11 cellular contexts compared by ENCODE assay signal in the genomic region with DNA sequence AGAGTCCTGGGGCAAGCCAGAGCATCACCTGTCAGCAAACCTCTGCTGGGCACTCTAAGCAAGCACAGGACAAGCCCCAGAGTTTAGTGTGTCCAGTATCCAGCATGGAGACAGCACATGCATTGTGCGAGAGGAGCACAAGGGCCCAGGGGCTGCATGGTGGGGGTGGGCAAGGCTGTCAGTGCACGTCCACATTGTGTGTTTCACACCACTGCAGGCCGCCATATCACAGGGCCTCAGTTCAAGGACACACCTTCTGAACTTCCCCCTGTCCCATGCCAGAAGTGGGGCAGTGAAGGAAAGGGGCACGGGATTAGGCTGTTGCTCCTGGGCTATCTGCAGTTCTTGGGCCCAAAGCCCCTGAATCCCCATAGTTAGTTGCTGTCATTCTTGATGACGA. TPM values are rescaled to one million over a fixed set of nuclear protein-coding genes. Genes with fewer than 3 reads are reported as not detected.
A peak's percentile ranks its signal among the peaks of the same experiment; 100 is the strongest.
DNase-seq lines count a peak whose midpoint lies in the region; ATAC-seq, FAIRE-seq and TF ChIP-seq lines count a peak whose summit lies in the region.
"Had no signal": no experiment of that assay in that cellular context is flagged by ENCODE, and none has a peak within 500 bp of the region (broad histone marks: within the 10 kb centered on the region; RNA-seq: fewer than 3 reads in every experiment).

No MANE protein-coding gene starts in this region.

- H2BK5ac ChIP-seq in H1 (ENCODE audit: low read depth, low read length) = no peak overlapping the region
- no peak overlapping the region for H2BK5ac ChIP-seq in trophoblast cell (ENCODE audit: low read depth, low read length, poor library complexity)

- no peak overlapping the region for H3K4me3 ChIP-seq in PC-9
- peak overlapping the region in 2 of 4 experiments; percentile 83 to 87; a peak in 3 of 8 replicates for H3K4me3 ChIP-seq in H1 (ENCODE audit: extremely low read depth in 1 of 4, insufficient read depth in 2 of 4, low read depth in 3 of 4, low read length in 4 of 4)
- H3K4me3 ChIP-seq in small intestine (ENCODE audit: low read depth in 1 of 2, low read length in 2 of 2) = no peak overlapping the region
- no peak overlapping the region for H3K4me3 ChIP-seq in aorta (ENCODE audit: low read length in 2 of 2)
- H3K4me3 ChIP-seq in trophoblast cell (ENCODE audit: low read depth, low read length) = no peak overlapping the region

- no peak overlapping the region for H3K23ac ChIP-seq in H1 (ENCODE audit: insufficient read length)
- H3K23ac ChIP-seq in trophoblast cell (ENCODE audit: low read length) = no peak overlapping the region

- H2AK5ac ChIP-seq in H1 (ENCODE audit: low read depth, low read length) (no peak overlapping the region), trophoblast cell (ENCODE audit: low read length) (no peak overlapping the region)

- no peaks in the 10 kb centered on the region for H3K9me2 ChIP-seq in PC-9 (ENCODE audit: insufficient read depth)

- H3K14ac ChIP-seq in H1 (ENCODE audit: insufficient read length) (no peak overlapping the region), trophoblast cell (ENCODE audit: low read length) (no peak overlapping the region)

- H3K23me2 ChIP-seq in H1 (ENCODE audit: low read depth, low read length) = peaks cover 3% of the 10 kb centered on the region; the same call in 1 of the 2 replicates

- TF ChIP-seq CTCF in PC-9 (conservative IDR thresholded peaks at IDR 0.05) = no peak
- TF ChIP-seq CTCF in H1 (IDR thresholded peaks at IDR 0.05; ENCODE audit: control extremely low read depth in 1 of 3, insufficient read depth in 1 of 3, low read depth in 1 of 3, low read length in 3 of 3) = no peak

- ATAC-seq in aorta (ENCODE audit: low FRiP score) (no peak), HG03520 (IDR thresholded peaks at IDR 0.05; ENCODE audit: unreplicated experiment) (no peak)

- H3K18ac ChIP-seq in H1 (ENCODE audit: extremely low read depth, low read length) (no peak overlapping the region), trophoblast cell (ENCODE audit: low read length) (no peak overlapping the region)

- H2BK12ac ChIP-seq in H1 (ENCODE audit: low read depth, low read length) (no peak overlapping the region), trophoblast cell (ENCODE audit: low read length) (no peak overlapping the region)

- peak overlapping the region; percentile 88; the same call in 1 of the 2 replicates for H3K4me2 ChIP-seq in PC-9
- H3K4me2 ChIP-seq in H1 (ENCODE audit: insufficient read depth in 1 of 2, low read depth in 2 of 2, low read length in 2 of 2) = peak overlapping the region; percentile 68 to 73; a peak in 3 of 4 replicates
- no peak overlapping the region for H3K4me2 ChIP-seq in trophoblast cell (ENCODE audit: low read length)

- CTCF ChIA-PET in PC-9 (lab: Charles Lee) (interaction anchor here (0.6 to 1.1 kb wide), 2 partner anchors 32 to 95 kb away, joined by 3 read pairs; no protein-coding TSS in a partner anchor), H1 (lab: Charles Lee; ENCODE audit: partially characterized antibody) (interaction anchor here (0.8 to 6.7 kb wide), 9 partner anchors 12 to 186 kb away, joined by 3 to 73 read pairs (median 7); partner anchors contain the start of genes F11R, KLHDC9 and TOMM40L)

- no peak overlapping the region for H4K12ac ChIP-seq in trophoblast cell (ENCODE audit: low read depth, low read length)

- H3F3A ChIP-seq in PC-9 (ENCODE audit: insufficient read depth, low read depth) = peaks cover 23% of the 10 kb centered on the region; the same call in 1 of the 2 replicates

- no peaks in the 10 kb centered on the region for H4K20me1 ChIP-seq in PC-9 (ENCODE audit: insufficient read depth)
- peaks cover 0 to 8% of the 10 kb centered on the region in 2 experiments for H4K20me1 ChIP-seq in H1 (replicated peaks in 1 of 2; ENCODE audit: control insufficient read depth in 1 of 2, insufficient read depth in 2 of 2, low read length in 2 of 2)

- H3K9ac ChIP-seq in H1 (replicated peaks in 1 of 4; ENCODE audit: extremely low read depth in 1 of 4, low read depth in 3 of 4, low read length in 3 of 4) (no peak overlapping the region; a peak in 1 of 7 replicates), trophoblast cell (ENCODE audit: low read length) (no peak overlapping the region)

- H3K9me3 Mint-ChIP-seq in T-helper 1 cell treated with Interleukin-12 subunit alpha and Interleukin-12 subunit beta and Interleukin-4 antibody, amounts not matched to agents 30 μg/mL and 1 μg/mL, for 36 hours = no peaks in the 10 kb centered on the region

- H2AFZ ChIP-seq in PC-9 (no peak overlapping the region), H1 (ENCODE audit: low read length) (no peak overlapping the region), trophoblast cell (ENCODE audit: insufficient read depth, low read length, poor library complexity) (no peak overlapping the region)

- H4K5ac ChIP-seq in H1 (ENCODE audit: insufficient read length, low read depth, low read length) = no peak overlapping the region

- H3K36me3 Mint-ChIP-seq in T-helper 1 cell treated with Interleukin-12 subunit alpha and Interleukin-12 subunit beta and Interleukin-4 antibody, amounts not matched to agents 30 μg/mL and 1 μg/mL, for 36 hours (ENCODE audit: low read depth) = peaks cover 32% of the 10 kb centered on the region

- no peak overlapping the region for H2BK120ac ChIP-seq in H1 (replicated peaks; ENCODE audit: low read depth, low read length)
- no peak overlapping the region for H2BK120ac ChIP-seq in trophoblast cell (ENCODE audit: insufficient read depth, low read length, poor library complexity)

- H3K4me3 Mint-ChIP-seq in T-helper 1 cell treated with Interleukin-12 subunit alpha and Interleukin-12 subunit beta and Interleukin-4 antibody, amounts not matched to agents 30 μg/mL and 1 μg/mL, for 36 hours = peak overlapping the region; percentile 79

- intact Hi-C loops in PC-9 (cut with micrococcal nuclease; ENCODE audit: unreplicated experiment) = loop anchor here (2.0 kb wide), 1 partner anchor 19 kb away; the partner anchor contains the start of gene F11R
- intact Hi-C loops in aorta (cut with DNase I) = no loop called here

- peak overlapping the region; percentile 76 for H3K27ac Mint-ChIP-seq in T-helper 1 cell treated with Interleukin-12 subunit alpha and Interleukin-12 subunit beta and Interleukin-4 antibody, amounts not matched to agents 30 μg/mL and 1 μg/mL, for 36 hours

- no peak overlapping the region for H4K91ac ChIP-seq in H1 (replicated peaks; ENCODE audit: insufficient read length, low read length)
- no peak overlapping the region for H4K91ac ChIP-seq in trophoblast cell (ENCODE audit: low read depth, low read length)

- no peak for TF ChIP-seq RAD21 in H1 (IDR thresholded peaks at IDR 0.05 in 1 of 2, conservative IDR thresholded peaks at IDR 0.05 in 1 of 2; ENCODE audit: low read depth in 2 of 2, low read length in 2 of 2)

- no peak for FAIRE-seq in H1 (lab: Jason Lieb, UNC)
- no peak for FAIRE-seq in small intestine (lab: Jason Lieb, UNC)
- FAIRE-seq: islet of Langerhans had no signal

- H4K8ac ChIP-seq in H1 (ENCODE audit: extremely low read depth, insufficient read depth, low read length) = no peak overlapping the region
- H4K8ac ChIP-seq in trophoblast cell (ENCODE audit: low read depth, low read length) = no peak overlapping the region

- no peak for TF ChIP-seq EP300 in H1 (IDR thresholded peaks at IDR 0.05; ENCODE audit: borderline replicate concordance in 1 of 2, low read depth in 2 of 2, low read length in 2 of 2)

- no peak overlapping the region for H3K56ac ChIP-seq in H1 (replicated peaks; ENCODE audit: insufficient read length, low read depth, low read length)

- POLR2A ChIA-PET in PC-9 (lab: Charles Lee; ENCODE audit: unreplicated experiment) (interaction anchor here (1.1 kb wide), 1 partner anchor 18 kb away, joined by 8 read pairs; the partner anchor contains the start of gene F11R), H1 (lab: Charles Lee; ENCODE audit: partially characterized antibody) (interaction anchor here (1.1 to 3.4 kb wide), 7 partner anchors 10 to 65 kb away, joined by 3 to 50 read pairs (median 3); partner anchors contain the start of gene F11R)

- no peaks in the 10 kb centered on the region for H3K9me3 ChIP-seq in PC-9 (ENCODE audit: insufficient read depth, low read depth)
- no peaks in the 10 kb centered on the region for H3K9me3 ChIP-seq in H1 (ENCODE audit: insufficient read depth in 2 of 2, low read depth in 1 of 2, low read length in 1 of 2)
- H3K9me3 ChIP-seq in small intestine (ENCODE audit: control insufficient read depth, low read depth) = no peaks in the 10 kb centered on the region
- no peaks in the 10 kb centered on the region for H3K9me3 ChIP-seq in aorta (ENCODE audit: control insufficient read depth, low read length)
- peaks cover 3% of the 10 kb centered on the region for H3K9me3 ChIP-seq in trophoblast cell (ENCODE audit: insufficient read depth, low read depth, low read length)

- no peaks in the 10 kb centered on the region for H3K27me3 Mint-ChIP-seq in T-helper 1 cell treated with Interleukin-12 subunit alpha and Interleukin-12 subunit beta and Interleukin-4 antibody, amounts not matched to agents 30 μg/mL and 1 μg/mL, for 36 hours (ENCODE audit: low read depth)

- H3K4ac ChIP-seq in H1 (replicated peaks; ENCODE audit: insufficient read length, low read depth, low read length) (no peak overlapping the region), trophoblast cell (ENCODE audit: low read depth, low read length) (no peak overlapping the region)

- peaks cover 18% of the 10 kb centered on the region for H3K4me1 ChIP-seq in PC-9 (replicated peaks; ENCODE audit: insufficient read depth)
- peaks cover 5 to 11% (median 8%) of the 10 kb centered on the region in 4 experiments; a peak in 6 of 7 replicates for H3K4me1 ChIP-seq in H1 (replicated peaks in 1 of 4; ENCODE audit: control insufficient read depth in 3 of 4, insufficient read depth in 4 of 4, low read length in 3 of 4)
- peaks cover 2 to 3% of the 10 kb centered on the region in 2 donors for H3K4me1 ChIP-seq in small intestine (ENCODE audit: control insufficient read depth in 2 of 2, insufficient read depth in 1 of 2, low read depth in 1 of 2, low read length in 1 of 2)
- no peaks in the 10 kb centered on the region for H3K4me1 ChIP-seq in aorta (ENCODE audit: control insufficient read depth in 1 of 2, insufficient read depth in 2 of 2, low read length in 2 of 2)
- peaks cover 5 to 10% of the 10 kb centered on the region in 2 experiments for H3K4me1 ChIP-seq in trophoblast cell (ENCODE audit: control insufficient read depth in 1 of 2, insufficient read depth in 2 of 2, low read length in 2 of 2)

- no peak overlapping the region for H2BK15ac ChIP-seq in H1 (ENCODE audit: low read length)

- H3K27me3 ChIP-seq in PC-9 (ENCODE audit: insufficient read depth, low read depth) (no peaks in the 10 kb centered on the region), H1 (replicated peaks in 1 of 4; ENCODE audit: control insufficient read depth in 3 of 4, extremely low read depth in 1 of 4, insufficient read depth in 3 of 4, low read length in 3 of 4) (no peaks in the 10 kb centered on the region), small intestine (ENCODE audit: control insufficient read depth in 2 of 2, insufficient read depth in 2 of 2, low read length in 2 of 2) (no peaks in the 10 kb centered on the region), aorta (ENCODE audit: control insufficient read depth in 1 of 2, insufficient read depth in 2 of 2, low read length in 1 of 2) (no peaks in the 10 kb centered on the region), trophoblast cell (ENCODE audit: insufficient read depth, low read length) (no peaks in the 10 kb centered on the region)
- H3K27me3 ChIP-seq: cardiac muscle cell had no signal

- DNase-seq in T-helper 1 cell = no peak
- no peak for DNase-seq in PC-9
- no peak for DNase-seq in H1 (ENCODE audit: low read depth in 1 of 2, low spot score in 2 of 2)
- no peak for DNase-seq in small intestine
- no peak for DNase-seq in aorta
- DNase-seq in trophoblast cell = no peak
- DNase-seq: 8988T had no signal

- peaks cover 40% of the 10 kb centered on the region for H3K79me2 ChIP-seq in PC-9 (ENCODE audit: low read depth)
- H3K79me2 ChIP-seq in H1 (ENCODE audit: control insufficient read depth in 1 of 2, insufficient read depth in 2 of 2, low read length in 2 of 2) = peaks cover 0 to 23% of the 10 kb centered on the region in 2 experiments; a peak in 2 of 4 replicates
- H3K79me2 ChIP-seq in trophoblast cell (ENCODE audit: control insufficient read depth, insufficient read depth, low read length, poor library complexity) = peaks cover 9% of the 10 kb centered on the region

- no TSS peak for BruUV-seq in PC-9 (replicated peaks; lab: Mats Ljungman, UMichigan)

- H3K27ac ChIP-seq in PC-9 (no peak overlapping the region), H1 (ENCODE audit: low read depth, low read length) (no peak overlapping the region), small intestine (ENCODE audit: low read depth in 1 of 2, low read length in 1 of 2) (peak overlapping the region; percentile 22 to 55), aorta (ENCODE audit: low read depth in 1 of 2, low read length in 2 of 2) (no peak overlapping the region), trophoblast cell (ENCODE audit: low read depth, low read length) (no peak overlapping the region)

- H3K79me1 ChIP-seq in H1 (ENCODE audit: low read depth, low read length) = peaks cover 10% of the 10 kb centered on the region
- peaks cover 8% of the 10 kb centered on the region for H3K79me1 ChIP-seq in trophoblast cell (ENCODE audit: low read length)

- H2BK20ac ChIP-seq in H1 (ENCODE audit: low read length) = no peak overlapping the region

- WGBS in H1 (ENCODE audit: extremely low coverage in 1 of 2, insufficient coverage in 1 of 2, insufficient read length in 1 of 2, insufficient replicate concordance in 2 of 2, low coverage in 1 of 2, low lambda C conversion rate in 2 of 2, missing lambda C conversion rate in 1 of 2), 2 experiments = 86% methylated on average over 5 of the region's 5 CpGs; no CpG with 5 or more reads in 1 of the 2 experiments
- 57 to 72% (median 70%) methylated on average over 5 of the region's 5 CpGs for WGBS in small intestine, 3 donors
- 75 to 77% methylated on average over 5 of the region's 5 CpGs for WGBS in aorta, 2 donors
- no CpG with 5 or more reads among the region's 5 CpGs for WGBS in trophoblast cell (ENCODE audit: extremely low coverage, insufficient coverage, insufficient read length)

- peaks cover 27% of the 10 kb centered on the region for H3K4me1 Mint-ChIP-seq in T-helper 1 cell treated with Interleukin-12 subunit alpha and Interleukin-12 subunit beta and Interleukin-4 antibody, amounts not matched to agents 30 μg/mL and 1 μg/mL, for 36 hours (ENCODE audit: low read depth)

- no peaks in the 10 kb centered on the region; the same call in 1 of the 2 replicates for H3K36me3 ChIP-seq in PC-9 (ENCODE audit: low read depth)
- H3K36me3 ChIP-seq in H1 (ENCODE audit: control insufficient read depth in 2 of 4, insufficient read depth in 4 of 4, low read length in 3 of 4) = peaks cover 24 to 36% (median 31%) of the 10 kb centered on the region in 4 experiments; a peak in 6 of 8 replicates
- peaks cover 3 to 21% of the 10 kb centered on the region in 2 donors for H3K36me3 ChIP-seq in small intestine (ENCODE audit: control insufficient read depth in 2 of 2, insufficient read depth in 2 of 2, low read length in 2 of 2)
- peaks cover 4 to 11% of the 10 kb centered on the region in 2 donors for H3K36me3 ChIP-seq in aorta (ENCODE audit: control insufficient read depth in 1 of 2, insufficient read depth in 2 of 2, low read length in 1 of 2)
- peaks cover 31 to 36% of the 10 kb centered on the region in 2 experiments for H3K36me3 ChIP-seq in trophoblast cell (ENCODE audit: control insufficient read depth in 1 of 2, insufficient read depth in 2 of 2, low read length in 2 of 2)

- TF ChIP-seq POLR2A in H1 (IDR thresholded peaks at IDR 0.05; ENCODE audit: control extremely low read depth in 1 of 2, low read depth in 2 of 2, low read length in 2 of 2) = no peak

RNA-seq across cellular contexts. Expression of gene TSTD1, which starts 0.8 kb away (rescaled TPM):
- total RNA-seq in PC-9 (2021) (51.4 and 70.8 TPM in 2 replicates), aorta (10 to 100 TPM in 1 of 2 donors, 1 to 10 TPM in 1; 9.1 to 12.5 TPM)
- total RNA-seq in H1 (2021; fragmentation: NEBNext Ultra II Directional; extraction: Animal tissue kit (Norgen Biotek cat#: 25700)) = 60.4 and 60.9 TPM in 2 replicates
- polyA plus RNA-seq in H1 (2011; rRNA removed) (314 and 360 TPM in 2 replicates), small intestine (100 to 1,000 TPM in 2 of 3 donors, 10 to 100 TPM in 1; 65.8 to 185 (median 115) TPM), aorta (10 to 100 TPM; 13.2 to 31.9 TPM)
- 233 TPM for polyA plus RNA-seq in H1 (2011; cell fraction: cytosol; rRNA removed)
- polyA plus RNA-seq in H1 (2011; cell fraction: nucleus; rRNA removed) = 138 TPM
- 57.6 to 120 TPM (median 104 TPM) in 4 replicates for polyA plus RNA-seq in H1 (2012, experiment 1 of 2)
- 148 TPM for polyA plus RNA-seq in H1 (2012, experiment 2 of 2)
- 135 TPM for polyA plus RNA-seq in H1 (2013, experiment 1 of 2)
- 134 TPM for polyA plus RNA-seq in H1 (2013, experiment 2 of 2)
- 8.8 and 15.5 TPM in 2 replicates for polyA minus RNA-seq in H1 (2011; rRNA and poly(A)+ RNA removed)
- 20.8 TPM for polyA minus RNA-seq in H1 (2011; cell fraction: cytosol; rRNA and poly(A)+ RNA removed)
- polyA minus RNA-seq in H1 (2011; cell fraction: nucleus; rRNA and poly(A)+ RNA removed) = 26.1 TPM
- polyA plus RNA-seq in trophoblast cell (2013) = 89.6 and 89.7 TPM in 2 replicates

RNA-seq across cellular contexts. Expression of gene USF1, which starts 6.2 kb away (rescaled TPM):
- total RNA-seq in PC-9 (2021) = 34.8 and 43.2 TPM in 2 replicates
- total RNA-seq in H1 (2021; fragmentation: NEBNext Ultra II Directional; extraction: Animal tissue kit (Norgen Biotek cat#: 25700)) = 68.9 and 74.6 TPM in 2 replicates
- 45.7 and 50.3 TPM in 2 replicates for polyA plus RNA-seq in H1 (2011; rRNA removed)
- 44.0 TPM for polyA plus RNA-seq in H1 (2011; cell fraction: cytosol; rRNA removed)
- 137 TPM for polyA plus RNA-seq in H1 (2011; cell fraction: nucleus; rRNA removed)
- polyA plus RNA-seq in H1 (2012, experiment 1 of 2) = 48.6 to 69.9 TPM (median 68.1 TPM) in 4 replicates
- polyA plus RNA-seq in H1 (2012, experiment 2 of 2) = 51.8 TPM
- polyA plus RNA-seq in H1 (2013, experiment 1 of 2) = 31.1 TPM
- polyA plus RNA-seq in H1 (2013, experiment 2 of 2) = 31.4 TPM
- 133 and 196 TPM in 2 replicates for polyA minus RNA-seq in H1 (2011; rRNA and poly(A)+ RNA removed)
- polyA minus RNA-seq in H1 (2011; cell fraction: cytosol; rRNA and poly(A)+ RNA removed) = 47.3 TPM
- 38.2 TPM for polyA minus RNA-seq in H1 (2011; cell fraction: nucleus; rRNA and poly(A)+ RNA removed)
- polyA plus RNA-seq in small intestine = 100 to 1,000 TPM in 2 of 3 donors, 10 to 100 TPM in 1; 60.1 to 123 (median 109) TPM
- total RNA-seq in aorta = 10 to 100 TPM; 42.2 to 67.0 TPM
- 100 to 1,000 TPM in 1 of 2 donors, 10 to 100 TPM in 1; 33.8 to 124 TPM for polyA plus RNA-seq in aorta
- polyA plus RNA-seq in trophoblast cell (2013) = 43.5 and 43.8 TPM in 2 replicates

RNA-seq across cellular contexts. Expression of gene F11R, which starts 18.6 kb away (rescaled TPM):
- total RNA-seq in PC-9 (2021) (99.9 and 117 TPM in 2 replicates), aorta (10 to 100 TPM; 21.7 to 26.0 TPM)
- total RNA-seq in H1 (2021; fragmentation: NEBNext Ultra II Directional; extraction: Animal tissue kit (Norgen Biotek cat#: 25700)) = 143 and 159 TPM in 2 replicates
- polyA plus RNA-seq in H1 (2011; rRNA removed) (170 and 200 TPM in 2 replicates), small intestine (10 to 100 TPM; 30.2 to 74.6 (median 36.7) TPM), aorta (1 to 10 TPM; 2.4 to 8.0 TPM)
- 209 TPM for polyA plus RNA-seq in H1 (2011; cell fraction: cytosol; rRNA removed)
- polyA plus RNA-seq in H1 (2011; cell fraction: nucleus; rRNA removed) = 263 TPM
- polyA plus RNA-seq in H1 (2012, experiment 1 of 2) = 95.6 to 141 TPM (median 108 TPM) in 4 replicates
- 73.5 TPM for polyA plus RNA-seq in H1 (2012, experiment 2 of 2)
- 109 TPM for polyA plus RNA-seq in H1 (2013, experiment 1 of 2)
- polyA plus RNA-seq in H1 (2013, experiment 2 of 2) = 126 TPM
- polyA minus RNA-seq in H1 (2011; rRNA and poly(A)+ RNA removed) = 478 and 502 TPM in 2 replicates
- polyA minus RNA-seq in H1 (2011; cell fraction: cytosol; rRNA and poly(A)+ RNA removed) = 112 TPM
- 133 TPM for polyA minus RNA-seq in H1 (2011; cell fraction: nucleus; rRNA and poly(A)+ RNA removed)
- 119 and 129 TPM in 2 replicates for polyA plus RNA-seq in trophoblast cell (2013)

RNA-seq across cellular contexts. Expression of gene ARHGAP30, which starts 30.1 kb away (rescaled TPM):
- total RNA-seq in PC-9 (2021) = 0.46 and 0.65 TPM in 2 replicates
- total RNA-seq in H1 (2021; fragmentation: NEBNext Ultra II Directional; extraction: Animal tissue kit (Norgen Biotek cat#: 25700)) = 0.39 and 0.40 TPM in 2 replicates
- polyA plus RNA-seq in H1 (2011; rRNA removed) = 0.27 and 0.50 TPM in 2 replicates
- 0.66 TPM for polyA plus RNA-seq in H1 (2011; cell fraction: cytosol; rRNA removed)
- polyA plus RNA-seq in H1 (2011; cell fraction: nucleus; rRNA removed) = 0.57 TPM
- polyA plus RNA-seq in H1 (2012, experiment 1 of 2) = 0.42 to 0.74 TPM (median 0.62 TPM) in 4 replicates
- polyA plus RNA-seq in H1 (2012, experiment 2 of 2) = 0.13 TPM
- polyA plus RNA-seq in H1 (2013, experiment 1 of 2) = 0.08 TPM
- polyA plus RNA-seq in H1 (2013, experiment 2 of 2) = 0.09 TPM
- 0.44 and 0.49 TPM in 2 replicates for polyA minus RNA-seq in H1 (2011; rRNA and poly(A)+ RNA removed)
- not detected for polyA minus RNA-seq in H1 (2011; cell fraction: cytosol; rRNA and poly(A)+ RNA removed)
- polyA minus RNA-seq in H1 (2011; cell fraction: nucleus; rRNA and poly(A)+ RNA removed) = 0.30 TPM
- 1 to 10 TPM; 2.2 to 5.8 (median 5.4) TPM for polyA plus RNA-seq in small intestine
- total RNA-seq in aorta = 10 to 100 TPM; 14.7 to 20.5 TPM
- 10 to 100 TPM in 1 of 2 donors, 1 to 10 TPM in 1; 1.3 to 12.1 TPM for polyA plus RNA-seq in aorta
- 0.82 and 0.97 TPM in 2 replicates for polyA plus RNA-seq in trophoblast cell (2013)
- total RNA-seq: cardiac muscle cell had no signal

RNA-seq across cellular contexts. Expression of gene NECTIN4, which starts 49.8 kb away (rescaled TPM):
- total RNA-seq in PC-9 (2021) (8.8 and 9.0 TPM in 2 replicates), aorta (under 1 TPM; 0.24 to 0.26 TPM)
- 0.19 and 0.29 TPM in 2 replicates for total RNA-seq in H1 (2021; fragmentation: NEBNext Ultra II Directional; extraction: Animal tissue kit (Norgen Biotek cat#: 25700))
- polyA plus RNA-seq in H1 (2011; rRNA removed) (0.71 and 0.86 TPM in 2 replicates), small intestine (1 to 10 TPM in 1 of 3 donors, under 1 TPM in 1, not detected in 1; 0.22 to 1.0 TPM), aorta (not detected)
- polyA plus RNA-seq in H1 (2011; cell fraction: cytosol; rRNA removed) = 1.4 TPM
- 0.16 TPM for polyA plus RNA-seq in H1 (2011; cell fraction: nucleus; rRNA removed)
- polyA plus RNA-seq in H1 (2012, experiment 1 of 2) = 0.69 to 0.89 TPM (median 0.76 TPM) in 4 replicates
- polyA plus RNA-seq in H1 (2012, experiment 2 of 2) = 0.31 TPM
- 0.18 TPM for polyA plus RNA-seq in H1 (2013, experiment 1 of 2)
- polyA plus RNA-seq in H1 (2013, experiment 2 of 2) = 0.11 TPM
- polyA minus RNA-seq in H1 (2011; rRNA and poly(A)+ RNA removed) = 0.95 and 1.2 TPM in 2 replicates
- polyA minus RNA-seq in H1 (2011; cell fraction: cytosol; rRNA and poly(A)+ RNA removed) = not detected
- polyA minus RNA-seq in H1 (2011; cell fraction: nucleus; rRNA and poly(A)+ RNA removed) = 0.80 TPM
- polyA plus RNA-seq in trophoblast cell (2013) = 35.8 and 38.6 TPM in 2 replicates
- total RNA-seq: cardiac muscle cell had no signal
- polyA plus RNA-seq: cardiac muscle cell had no signal

Comparison
In these comparisons a context has a peak if more than half of its experiments do, and no peak if none do; other contexts are left out.
1. H3K27ac ChIP-seq: peak in small intestine (2 of 2); none in PC-9 (single experiment), H1 (single experiment), aorta (0 of 2) and trophoblast cell (single experiment).